Comparison of ENCODE assay signal across 1 cellular context in the genomic region with DNA sequence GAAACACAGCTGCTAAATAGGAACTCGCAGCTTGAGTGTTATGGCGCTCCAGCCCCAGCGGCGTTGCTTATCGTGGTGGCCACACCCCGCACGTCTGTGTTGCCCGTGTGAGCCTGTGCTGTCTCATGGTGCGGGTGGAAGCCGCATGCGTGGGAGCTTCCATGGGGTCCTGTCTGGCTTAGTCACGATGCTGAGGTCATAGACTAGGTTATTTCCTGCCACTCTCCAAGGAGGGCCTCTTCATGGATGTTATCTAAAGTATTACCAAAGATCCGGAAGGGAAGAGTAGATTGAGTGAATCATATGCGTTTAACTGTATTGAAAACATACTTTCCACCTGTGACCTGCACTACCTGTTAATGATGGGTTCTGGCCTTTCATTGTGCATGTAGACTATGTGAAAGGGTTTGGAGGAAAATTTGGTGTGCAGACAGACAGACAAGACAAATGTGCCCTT.
TF ChIP-seq lines count a peak whose summit lies in the region.

No MANE protein-coding gene starts in this region.

TF ChIP-seq in K562, 482 proteins besides CTCF, POLR2A, EP300 and RAD21 (continued from another document and continues in another):
- no peak for TF ChIP-seq ZZZ3 (IDR thresholded peaks at IDR 0.05)
- no peak for TF ChIP-seq SRSF1 (IDR thresholded peaks at IDR 0.05; ENCODE audit: low read depth, low read length)
- no peak for TF ChIP-seq ZNF707 (CRISPR knock-in tag; conservative IDR thresholded peaks at IDR 0.05)
- peak; percentile 42 for TF ChIP-seq SMAD1 (IDR thresholded peaks at IDR 0.05; ENCODE audit: low read depth, low read length, partially characterized antibody)
- no peak for TF ChIP-seq ZFP30 (CRISPR knock-in tag; IDR thresholded peaks at IDR 0.05; ENCODE audit: borderline replicate concordance)
- no peak for TF ChIP-seq KLF10 (CRISPR knock-in tag; IDR thresholded peaks at IDR 0.05)
- no peak for TF ChIP-seq KDM5B (IDR thresholded peaks at IDR 0.05; ENCODE audit: insufficient replicate concordance, low read depth, low read length)
- TF ChIP-seq NFE2 (IDR thresholded peaks at IDR 0.05; ENCODE audit: low read depth), result peak; percentile 98
- no peak; the same call in 1 of the 2 replicates for TF ChIP-seq GTF2F1 (IDR thresholded peaks at IDR 0.05; ENCODE audit: low read depth, low read length)
- no peak for TF ChIP-seq HMG20B (CRISPR knock-in tag; IDR thresholded peaks at IDR 0.05)
- TF ChIP-seq PCBP1 (IDR thresholded peaks at IDR 0.05; ENCODE audit: low read depth, low read length, poor library complexity, severe bottlenecking), result no peak
- TF ChIP-seq ZNF174 (CRISPR knock-in tag; IDR thresholded peaks at IDR 0.05), result no peak
- TF ChIP-seq PRMT5 (CRISPR knock-in tag; IDR thresholded peaks at IDR 0.05), result no peak
- TF ChIP-seq RBBP5 (IDR thresholded peaks at IDR 0.05; ENCODE audit: borderline replicate concordance, insufficient read depth, low read length, poor library complexity, severe bottlenecking), result peak; percentile 49
- no peak for TF ChIP-seq RNF219 (CRISPR knock-in tag; IDR thresholded peaks at IDR 0.05)
- peak; percentile 75 for TF ChIP-seq POLR2G (IDR thresholded peaks at IDR 0.05; ENCODE audit: low read depth, low read length)
- TF ChIP-seq, protein P1, sequence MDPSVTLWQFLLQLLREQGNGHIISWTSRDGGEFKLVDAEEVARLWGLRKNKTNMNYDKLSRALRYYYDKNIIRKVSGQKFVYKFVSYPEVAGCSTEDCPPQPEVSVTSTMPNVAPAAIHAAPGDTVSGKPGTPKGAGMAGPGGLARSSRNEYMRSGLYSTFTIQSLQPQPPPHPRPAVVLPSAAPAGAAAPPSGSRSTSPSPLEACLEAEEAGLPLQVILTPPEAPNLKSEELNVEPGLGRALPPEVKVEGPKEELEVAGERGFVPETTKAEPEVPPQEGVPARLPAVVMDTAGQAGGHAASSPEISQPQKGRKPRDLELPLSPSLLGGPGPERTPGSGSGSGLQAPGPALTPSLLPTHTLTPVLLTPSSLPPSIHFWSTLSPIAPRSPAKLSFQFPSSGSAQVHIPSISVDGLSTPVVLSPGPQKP (CRISPR knock-in tag; IDR thresholded peaks at IDR 0.05), result no peak
- no peak for TF ChIP-seq NR2C2 (CRISPR knock-in tag; IDR thresholded peaks at IDR 0.05)
- peak; percentile 83 for TF ChIP-seq NR2C2 (tag; IDR thresholded peaks at IDR 0.05)
- no peak for TF ChIP-seq TFAM (CRISPR knock-in tag; conservative IDR thresholded peaks at IDR 0.05)
- TF ChIP-seq EWSR1 (IDR thresholded peaks at IDR 0.05; ENCODE audit: borderline replicate concordance, low read depth, partially characterized antibody), result no peak
- TF ChIP-seq MITF (IDR thresholded peaks at IDR 0.05), result peak; percentile 61; the same call in 1 of the 2 replicates
- TF ChIP-seq SIN3B (IDR thresholded peaks at IDR 0.05; ENCODE audit: low read depth), result no peak
- 0 out of 2 replicates have a peak, but pooled peaks have one; percentile 24 for TF ChIP-seq FOXK1 (CRISPR knock-in tag; IDR thresholded peaks at IDR 0.05; ENCODE audit: borderline replicate concordance)
- no peak for TF ChIP-seq USF2 (CRISPR knock-in tag; IDR thresholded peaks at IDR 0.05)
- TF ChIP-seq ZNF311 (CRISPR knock-in tag; IDR thresholded peaks at IDR 0.05), result no peak
- TF ChIP-seq TAL1 (IDR thresholded peaks at IDR 0.05), result peak; percentile 87
- TF ChIP-seq HNRNPUL1 (IDR thresholded peaks at IDR 0.05; ENCODE audit: low read length), result no peak
- TF ChIP-seq ZBTB26 (CRISPR knock-in tag; IDR thresholded peaks at IDR 0.05), result no peak
- TF ChIP-seq, protein P2, sequence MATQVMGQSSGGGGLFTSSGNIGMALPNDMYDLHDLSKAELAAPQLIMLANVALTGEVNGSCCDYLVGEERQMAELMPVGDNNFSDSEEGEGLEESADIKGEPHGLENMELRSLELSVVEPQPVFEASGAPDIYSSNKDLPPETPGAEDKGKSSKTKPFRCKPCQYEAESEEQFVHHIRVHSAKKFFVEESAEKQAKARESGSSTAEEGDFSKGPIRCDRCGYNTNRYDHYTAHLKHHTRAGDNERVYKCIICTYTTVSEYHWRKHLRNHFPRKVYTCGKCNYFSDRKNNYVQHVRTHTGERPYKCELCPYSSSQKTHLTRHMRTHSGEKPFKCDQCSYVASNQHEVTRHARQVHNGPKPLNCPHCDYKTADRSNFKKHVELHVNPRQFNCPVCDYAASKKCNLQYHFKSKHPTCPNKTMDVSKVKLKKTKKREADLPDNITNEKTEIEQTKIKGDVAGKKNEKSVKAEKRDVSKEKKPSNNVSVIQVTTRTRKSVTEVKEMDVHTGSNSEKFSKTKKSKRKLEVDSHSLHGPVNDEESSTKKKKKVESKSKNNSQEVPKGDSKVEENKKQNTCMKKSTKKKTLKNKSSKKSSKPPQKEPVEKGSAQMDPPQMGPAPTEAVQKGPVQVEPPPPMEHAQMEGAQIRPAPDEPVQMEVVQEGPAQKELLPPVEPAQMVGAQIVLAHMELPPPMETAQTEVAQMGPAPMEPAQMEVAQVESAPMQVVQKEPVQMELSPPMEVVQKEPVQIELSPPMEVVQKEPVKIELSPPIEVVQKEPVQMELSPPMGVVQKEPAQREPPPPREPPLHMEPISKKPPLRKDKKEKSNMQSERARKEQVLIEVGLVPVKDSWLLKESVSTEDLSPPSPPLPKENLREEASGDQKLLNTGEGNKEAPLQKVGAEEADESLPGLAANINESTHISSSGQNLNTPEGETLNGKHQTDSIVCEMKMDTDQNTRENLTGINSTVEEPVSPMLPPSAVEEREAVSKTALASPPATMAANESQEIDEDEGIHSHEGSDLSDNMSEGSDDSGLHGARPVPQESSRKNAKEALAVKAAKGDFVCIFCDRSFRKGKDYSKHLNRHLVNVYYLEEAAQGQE (CRISPR knock-in tag; IDR thresholded peaks at IDR 0.05; ENCODE audit: low read depth), result no peak
- no peak for TF ChIP-seq RBM15 (IDR thresholded peaks at IDR 0.05; ENCODE audit: insufficient read depth, low read length)
- TF ChIP-seq ZNF431 (CRISPR knock-in tag; IDR thresholded peaks at IDR 0.05), result no peak
- TF ChIP-seq NCOA2 (IDR thresholded peaks at IDR 0.05; ENCODE audit: partially characterized antibody in 2 of 2), result no peak
- TF ChIP-seq BCL6 (CRISPR knock-in tag; IDR thresholded peaks at IDR 0.05), result no peak
- TF ChIP-seq STAT5B (CRISPR knock-in tag; IDR thresholded peaks at IDR 0.05), result no peak
- no peak for TF ChIP-seq SREBF1 (IDR thresholded peaks at IDR 0.05; ENCODE audit: borderline replicate concordance, low read depth, low read length)
- TF ChIP-seq MBD1 (CRISPR knock-in tag; IDR thresholded peaks at IDR 0.05), result no peak
- no peak for TF ChIP-seq SNRNP70 (optimal IDR thresholded peaks at IDR 0.05; ENCODE audit: low read depth, low read length)
- no peak for TF ChIP-seq ZNF696 (CRISPR knock-in tag; conservative IDR thresholded peaks at IDR 0.05)
- peak; percentile 86 for TF ChIP-seq POLR2AphosphoS2 (IDR thresholded peaks at IDR 0.05; ENCODE audit: low read length)
- TF ChIP-seq PRPF4 (IDR thresholded peaks at IDR 0.05; ENCODE audit: insufficient read depth, low read depth, low read length, poor library complexity, severe bottlenecking), result no peak
- TF ChIP-seq KLF13 (tag; IDR thresholded peaks at IDR 0.05; ENCODE audit: borderline replicate concordance, low read depth), result peak; percentile 51; the same call in 1 of the 2 replicates
- TF ChIP-seq NFYB (IDR thresholded peaks at IDR 0.05; ENCODE audit: extremely low read depth, insufficient read length), result no peak
- no peak; the same call in 1 of the 2 replicates for TF ChIP-seq ZNF583 (CRISPR knock-in tag; IDR thresholded peaks at IDR 0.05)
- no peak for TF ChIP-seq BMI1 (IDR thresholded peaks at IDR 0.05; ENCODE audit: low read length)
- TF ChIP-seq ID3 (CRISPR knock-in tag; IDR thresholded peaks at IDR 0.05), result no peak
- peak; percentile 92 for TF ChIP-seq ID3 (tag; IDR thresholded peaks at IDR 0.05)
- no peak for TF ChIP-seq ZNF780A (CRISPR knock-in tag; IDR thresholded peaks at IDR 0.05)
- TF ChIP-seq, protein P3, sequence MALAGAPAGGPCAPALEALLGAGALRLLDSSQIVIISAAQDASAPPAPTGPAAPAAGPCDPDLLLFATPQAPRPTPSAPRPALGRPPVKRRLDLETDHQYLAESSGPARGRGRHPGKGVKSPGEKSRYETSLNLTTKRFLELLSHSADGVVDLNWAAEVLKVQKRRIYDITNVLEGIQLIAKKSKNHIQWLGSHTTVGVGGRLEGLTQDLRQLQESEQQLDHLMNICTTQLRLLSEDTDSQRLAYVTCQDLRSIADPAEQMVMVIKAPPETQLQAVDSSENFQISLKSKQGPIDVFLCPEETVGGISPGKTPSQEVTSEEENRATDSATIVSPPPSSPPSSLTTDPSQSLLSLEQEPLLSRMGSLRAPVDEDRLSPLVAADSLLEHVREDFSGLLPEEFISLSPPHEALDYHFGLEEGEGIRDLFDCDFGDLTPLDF (CRISPR knock-in tag; IDR thresholded peaks at IDR 0.05), result no peak
- TF ChIP-seq ILF3 (IDR thresholded peaks at IDR 0.05; ENCODE audit: borderline replicate concordance), result no peak
- no peak for TF ChIP-seq TCFL5 (CRISPR knock-in tag; conservative IDR thresholded peaks at IDR 0.05)
- TF ChIP-seq ETV5 (CRISPR knock-in tag; IDR thresholded peaks at IDR 0.05; ENCODE audit: low read depth), result peak; percentile 100
- TF ChIP-seq DDX20 (tag; IDR thresholded peaks at IDR 0.05; ENCODE audit: low read depth), result no peak
- TF ChIP-seq, protein P4, sequence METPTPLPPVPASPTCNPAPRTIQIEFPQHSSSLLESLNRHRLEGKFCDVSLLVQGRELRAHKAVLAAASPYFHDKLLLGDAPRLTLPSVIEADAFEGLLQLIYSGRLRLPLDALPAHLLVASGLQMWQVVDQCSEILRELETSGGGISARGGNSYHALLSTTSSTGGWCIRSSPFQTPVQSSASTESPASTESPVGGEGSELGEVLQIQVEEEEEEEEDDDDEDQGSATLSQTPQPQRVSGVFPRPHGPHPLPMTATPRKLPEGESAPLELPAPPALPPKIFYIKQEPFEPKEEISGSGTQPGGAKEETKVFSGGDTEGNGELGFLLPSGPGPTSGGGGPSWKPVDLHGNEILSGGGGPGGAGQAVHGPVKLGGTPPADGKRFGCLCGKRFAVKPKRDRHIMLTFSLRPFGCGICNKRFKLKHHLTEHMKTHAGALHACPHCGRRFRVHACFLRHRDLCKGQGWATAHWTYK (CRISPR knock-in tag; IDR thresholded peaks at IDR 0.05), result no peak
- 0 out of 2 replicates have a peak, but pooled peaks have one; percentile 50 for TF ChIP-seq PYGO2 (tag; IDR thresholded peaks at IDR 0.05)
